ENCODE assay signal across 2 cellular contexts in the genomic region with DNA sequence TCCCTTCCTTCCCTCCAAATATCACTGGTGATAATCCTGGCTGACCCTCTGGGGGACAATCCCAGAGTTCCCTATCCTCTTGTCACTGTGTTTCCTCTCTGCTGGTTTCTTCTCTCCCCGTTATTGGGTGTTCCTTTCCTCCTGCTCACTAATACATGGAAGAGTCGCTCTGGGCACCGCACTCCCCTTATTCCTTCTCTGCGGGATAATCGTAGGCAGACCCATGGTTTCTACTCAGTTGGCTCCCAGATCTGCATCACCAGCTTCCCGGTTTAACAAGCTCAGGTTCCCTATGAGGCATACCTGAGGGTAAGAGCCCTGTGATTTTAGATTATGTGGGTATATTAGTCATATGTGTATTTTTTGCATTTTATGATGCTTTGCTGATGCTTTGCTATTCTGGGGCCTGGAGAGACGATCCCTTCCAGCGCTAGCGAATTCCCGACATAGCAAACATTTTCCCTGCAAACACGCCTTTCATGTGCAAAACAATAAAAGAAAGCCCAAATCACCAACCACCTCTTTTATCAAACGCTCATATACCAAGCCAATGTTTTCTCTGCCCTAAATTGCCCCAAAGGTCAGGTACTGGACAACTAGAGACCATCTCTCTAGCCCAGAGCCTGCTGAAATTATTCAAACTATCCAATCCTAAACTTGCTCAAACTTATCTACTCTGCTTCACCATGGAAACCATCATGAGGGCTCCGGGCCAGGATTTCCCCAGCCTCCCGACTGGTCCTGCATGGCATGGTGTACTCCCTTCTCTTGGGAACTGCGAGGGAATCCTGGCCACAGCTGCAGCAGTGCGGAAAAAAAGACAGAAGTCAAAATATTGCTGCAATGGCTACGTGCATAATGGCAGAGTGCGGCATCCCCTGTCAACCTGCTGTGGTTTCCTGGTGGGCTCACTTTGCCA.
A peak's percentile ranks its signal among the peaks of the same experiment; 100 is the strongest.
TF ChIP-seq lines count a peak whose summit lies in the region.

No MANE protein-coding gene starts in this region.

TF ChIP-seq in GM23338, 12 proteins besides CTCF, POLR2A, EP300 and RAD21 (continues in another document):
- no peak for TF ChIP-seq REST (IDR thresholded peaks at IDR 0.05; ENCODE audit: unreplicated experiment)
- TF ChIP-seq ZNF114 (CRISPR knock-in tag; IDR thresholded peaks at IDR 0.05), result no peak
- no peak for TF ChIP-seq EZH2 (IDR thresholded peaks at IDR 0.05; ENCODE audit: low read depth, unreplicated experiment)
- TF ChIP-seq POLR2AphosphoS5 (IDR thresholded peaks at IDR 0.05; ENCODE audit: low read depth), result no peak
- no peak for TF ChIP-seq STAT1 (IDR thresholded peaks at IDR 0.05; ENCODE audit: unreplicated experiment)
- no peak for TF ChIP-seq NANOG (IDR thresholded peaks at IDR 0.05; ENCODE audit: borderline replicate concordance)
- no peak for TF ChIP-seq ETS1 (IDR thresholded peaks at IDR 0.05)
- no peak for TF ChIP-seq ZNF331 (CRISPR knock-in tag; IDR thresholded peaks at IDR 0.05; ENCODE audit: low read depth)
- TF ChIP-seq JUNB (IDR thresholded peaks at IDR 0.05; ENCODE audit: unreplicated experiment), result no peak
- TF ChIP-seq EZH2phosphoT487 (IDR thresholded peaks at IDR 0.05; ENCODE audit: unreplicated experiment), result no peak
- no peak for TF ChIP-seq CREB1 (CRISPR knock-in tag; IDR thresholded peaks at IDR 0.05; ENCODE audit: low read depth)

TF ChIP-seq in H1, 55 proteins besides CTCF, POLR2A, EP300 and RAD21:
- TF ChIP-seq RBBP5 (IDR thresholded peaks at IDR 0.05; ENCODE audit: borderline replicate concordance, low read depth, low read length), result 0 out of 2 replicates have a peak, but pooled peaks have one; percentile 24
- no peak for TF ChIP-seq POLR2AphosphoS5 (IDR thresholded peaks at IDR 0.05; ENCODE audit: low read depth, low read length)
- TF ChIP-seq MAX (IDR thresholded peaks at IDR 0.05), result peak; percentile 41; the same call in 1 of the 2 replicates
- TF ChIP-seq NRF1 (IDR thresholded peaks at IDR 0.05; ENCODE audit: low read depth, low read length), result no peak
- TF ChIP-seq TEAD4 (IDR thresholded peaks at IDR 0.05; ENCODE audit: low read depth, low read length), result peak; percentile 88
